Comparison of ENCODE assay signal across 13 cellular contexts in the genomic region with DNA sequence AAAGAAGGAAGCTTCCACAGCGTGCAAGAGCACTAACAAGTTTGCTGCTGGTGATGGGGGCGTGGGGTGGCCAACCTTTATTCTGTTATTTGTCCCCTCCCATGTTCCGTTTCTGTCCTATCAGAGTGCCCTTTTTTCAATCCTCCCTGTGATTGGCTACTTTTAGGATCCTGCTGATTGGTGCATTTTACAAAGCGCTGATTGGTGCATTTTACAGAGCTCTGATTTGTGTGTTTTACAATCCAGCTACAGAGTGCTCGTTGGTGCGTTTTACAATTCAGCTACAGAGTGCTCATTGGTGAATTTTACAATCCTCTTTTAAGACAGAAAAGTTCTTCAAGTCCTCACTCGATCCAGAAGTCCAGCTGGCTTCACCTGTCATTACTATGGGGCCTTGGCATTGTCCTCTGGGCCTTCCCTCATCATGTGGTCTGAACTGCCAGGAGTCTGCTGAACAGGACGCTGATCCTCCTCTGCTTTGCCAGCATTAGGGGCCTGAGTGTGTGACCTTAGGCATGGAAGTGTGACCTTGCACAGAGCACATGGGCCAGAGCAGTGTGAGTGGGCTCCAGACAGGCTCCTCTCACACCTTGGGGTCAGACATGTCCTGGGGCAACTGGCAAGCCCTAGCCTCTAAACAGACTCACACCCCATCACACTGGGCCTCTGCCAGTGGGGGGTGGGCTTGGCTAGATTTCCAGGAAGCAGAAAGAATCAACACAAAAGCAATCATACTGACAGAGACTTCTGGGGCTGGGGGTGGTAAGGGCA.
DNase-seq lines count a peak whose midpoint lies in the region; ATAC-seq and TF ChIP-seq lines count a peak whose summit lies in the region.
"Had no signal": no experiment of that assay in that cellular context is flagged by ENCODE, and none has a peak within 500 bp of the region (broad histone marks: within the 10 kb centered on the region; RNA-seq: fewer than 3 reads in every experiment).

No MANE protein-coding gene starts in this region.

- H3F3A ChIP-seq in neural cell (ENCODE audit: insufficient read depth, low read length, poor library complexity, severe bottlenecking), result no peaks in the 10 kb centered on the region

- H3K27ac Mint-ChIP-seq in chondrocyte (ENCODE audit: unreplicated experiment) (peak overlapping the region; percentile 35), T-helper 17 cell (no peak overlapping the region)

- H3K27ac ChIP-seq in cardiac muscle cell (peak overlapping the region; percentile 63), right cardiac atrium (ENCODE audit: low read length) (no peak overlapping the region), neural cell (ENCODE audit: low read length) (peak overlapping the region; percentile 63)

- H3K9ac ChIP-seq in neural cell (ENCODE audit: low read length), result no peak overlapping the region

- H3K27me3 Mint-ChIP-seq in chondrocyte (ENCODE audit: low read depth) (no peaks in the 10 kb centered on the region), T-helper 17 cell (peaks cover 30% of the 10 kb centered on the region)

- intact Hi-C loops in right cardiac atrium (cut with DNase I), result no loop called here

- no peaks in the 10 kb centered on the region for H4K20me1 ChIP-seq in neural cell (ENCODE audit: insufficient read depth)

- 83% methylated on average over 8 of the region's 8 CpGs for WGBS in right cardiac atrium

- TF ChIP-seq CTCF in cardiac muscle cell (IDR thresholded peaks at IDR 0.05; ENCODE audit: low read depth, low read length), result no peak
- no peak for TF ChIP-seq CTCF in chondrocyte (IDR thresholded peaks at IDR 0.05)
- TF ChIP-seq CTCF in neural cell (IDR thresholded peaks at IDR 0.05; ENCODE audit: poor library complexity, severe bottlenecking), result no peak

- H3K79me2 ChIP-seq in neural cell (replicated peaks; ENCODE audit: insufficient read depth, low read length), result no peaks in the 10 kb centered on the region

- DNase-seq in cardiac muscle cell (ENCODE audit: low read depth in 1 of 2, low spot score in 1 of 2), result peak in 1 of 2 donors; percentile 49
- DNase-seq in right cardiac atrium, result no peak
- DNase-seq in chondrocyte (ENCODE audit: low spot score), result no peak
- DNase-seq in NCI-H526 treated with DMSO at 0.1 percent for 48 hours (lab: John Stamatoyannopoulos, UW), result no peak
- DNase-seq in T-helper 1 cell, result no peak
- no peak for DNase-seq in SIG-M5 treated with dmso at 0.1 percent for 504 hours (lab: John Stamatoyannopoulos, UW; ENCODE audit: unreplicated experiment)
- no peak for DNase-seq in T-helper 17 cell
- DNase-seq: Calu3, DMS79, HCEC 1CT, NCI-H1092, NCI-H1694 had no signal

- H3K4me3 ChIP-seq in cardiac muscle cell, result no peak overlapping the region
- H3K4me3 ChIP-seq in right cardiac atrium (ENCODE audit: low read length), result no peak overlapping the region
- no peak overlapping the region for H3K4me3 ChIP-seq in neural cell (ENCODE audit: low read length)

- H3K4me2 ChIP-seq in neural cell (ENCODE audit: low read length), result no peak overlapping the region

- no peak overlapping the region for H3K4me3 Mint-ChIP-seq in chondrocyte (ENCODE audit: unreplicated experiment)
- no peak overlapping the region for H3K4me3 Mint-ChIP-seq in T-helper 17 cell

- no peak overlapping the region for H2AFZ ChIP-seq in neural cell (ENCODE audit: low read depth, low read length)

- no peaks in the 10 kb centered on the region for H3K27me3 ChIP-seq in cardiac muscle cell
- no peaks in the 10 kb centered on the region for H3K27me3 ChIP-seq in right cardiac atrium (ENCODE audit: control insufficient read depth, insufficient read depth)
- H3K27me3 ChIP-seq in neural cell (ENCODE audit: insufficient read depth, low read depth, low read length), result no peaks in the 10 kb centered on the region

- TF ChIP-seq EP300 in neural cell (conservative IDR thresholded peaks at IDR 0.05; ENCODE audit: poor library complexity, severe bottlenecking), result no peak

- no peaks in the 10 kb centered on the region for H3K9me3 Mint-ChIP-seq in chondrocyte (ENCODE audit: low read depth)

- H3K4me1 Mint-ChIP-seq in chondrocyte (ENCODE audit: low read depth) (peaks cover 7% of the 10 kb centered on the region), T-helper 17 cell (peaks cover 5% of the 10 kb centered on the region)

- H3K4me1 ChIP-seq in cardiac muscle cell (ENCODE audit: low read depth) (peaks cover 12% of the 10 kb centered on the region), right cardiac atrium (ENCODE audit: control insufficient read depth, insufficient read depth, low read length) (no peaks in the 10 kb centered on the region)

- H3K36me3 ChIP-seq in cardiac muscle cell, result no peaks in the 10 kb centered on the region
- H3K36me3 ChIP-seq in neural cell (ENCODE audit: insufficient read depth, low read length), result no peaks in the 10 kb centered on the region

- ATAC-seq in right cardiac atrium, result no peak
- ATAC-seq in T-helper 17 cell, result no peak

- H3K9me2 ChIP-seq in neural cell (ENCODE audit: insufficient read depth, low read length), result no peaks in the 10 kb centered on the region

- TF ChIP-seq RAD21 in neural cell (conservative IDR thresholded peaks at IDR 0.05), result no peak

- H3K36me3 Mint-ChIP-seq in chondrocyte (ENCODE audit: low read depth) (no peaks in the 10 kb centered on the region), T-helper 17 cell (ENCODE audit: low read depth) (peaks cover 2% of the 10 kb centered on the region)

- H3K9me3 ChIP-seq in cardiac muscle cell (ENCODE audit: low read depth), result no peaks in the 10 kb centered on the region
- no peaks in the 10 kb centered on the region for H3K9me3 ChIP-seq in right cardiac atrium (ENCODE audit: control insufficient read depth, low read length)
- no peaks in the 10 kb centered on the region for H3K9me3 ChIP-seq in neural cell (ENCODE audit: low read length)
- no peaks in the 10 kb centered on the region for H3K9me3 ChIP-seq in T-helper 17 cell (ENCODE audit: control insufficient read depth, low read length, poor library complexity, severe bottlenecking)

TF ChIP-seq in neural cell, 6 proteins besides CTCF, POLR2A, EP300 and RAD21:
- TF ChIP-seq TAF1 (IDR thresholded peaks at IDR 0.05; ENCODE audit: low read depth) (no peak), POLR2AphosphoS5 (IDR thresholded peaks at IDR 0.05) (no peak), MXI1 (conservative IDR thresholded peaks at IDR 0.05; ENCODE audit: poor library complexity, severe bottlenecking) (no peak), EZH2 (IDR thresholded peaks at IDR 0.05; ENCODE audit: borderline replicate concordance, insufficient read depth, low read length, poor library complexity, severe bottlenecking) (no peak), SMC3 (conservative IDR thresholded peaks at IDR 0.05; ENCODE audit: poor library complexity) (no peak)
- TF ChIP-seq, protein P1, sequence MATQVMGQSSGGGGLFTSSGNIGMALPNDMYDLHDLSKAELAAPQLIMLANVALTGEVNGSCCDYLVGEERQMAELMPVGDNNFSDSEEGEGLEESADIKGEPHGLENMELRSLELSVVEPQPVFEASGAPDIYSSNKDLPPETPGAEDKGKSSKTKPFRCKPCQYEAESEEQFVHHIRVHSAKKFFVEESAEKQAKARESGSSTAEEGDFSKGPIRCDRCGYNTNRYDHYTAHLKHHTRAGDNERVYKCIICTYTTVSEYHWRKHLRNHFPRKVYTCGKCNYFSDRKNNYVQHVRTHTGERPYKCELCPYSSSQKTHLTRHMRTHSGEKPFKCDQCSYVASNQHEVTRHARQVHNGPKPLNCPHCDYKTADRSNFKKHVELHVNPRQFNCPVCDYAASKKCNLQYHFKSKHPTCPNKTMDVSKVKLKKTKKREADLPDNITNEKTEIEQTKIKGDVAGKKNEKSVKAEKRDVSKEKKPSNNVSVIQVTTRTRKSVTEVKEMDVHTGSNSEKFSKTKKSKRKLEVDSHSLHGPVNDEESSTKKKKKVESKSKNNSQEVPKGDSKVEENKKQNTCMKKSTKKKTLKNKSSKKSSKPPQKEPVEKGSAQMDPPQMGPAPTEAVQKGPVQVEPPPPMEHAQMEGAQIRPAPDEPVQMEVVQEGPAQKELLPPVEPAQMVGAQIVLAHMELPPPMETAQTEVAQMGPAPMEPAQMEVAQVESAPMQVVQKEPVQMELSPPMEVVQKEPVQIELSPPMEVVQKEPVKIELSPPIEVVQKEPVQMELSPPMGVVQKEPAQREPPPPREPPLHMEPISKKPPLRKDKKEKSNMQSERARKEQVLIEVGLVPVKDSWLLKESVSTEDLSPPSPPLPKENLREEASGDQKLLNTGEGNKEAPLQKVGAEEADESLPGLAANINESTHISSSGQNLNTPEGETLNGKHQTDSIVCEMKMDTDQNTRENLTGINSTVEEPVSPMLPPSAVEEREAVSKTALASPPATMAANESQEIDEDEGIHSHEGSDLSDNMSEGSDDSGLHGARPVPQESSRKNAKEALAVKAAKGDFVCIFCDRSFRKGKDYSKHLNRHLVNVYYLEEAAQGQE (IDR thresholded peaks at IDR 0.05; ENCODE audit: borderline replicate concordance), result no peak
